ENCODE assay signal across 17 cellular contexts in genomic region chr12:132199101-132199500, GRCh38. TPM values are rescaled to one million over a fixed set of nuclear protein-coding genes. Genes with fewer than 3 reads are reported as not detected.
DNase-seq lines count a peak whose midpoint lies in the region; ATAC-seq and TF ChIP-seq lines count a peak whose summit lies in the region.
"Had no signal": no experiment of that assay in that cellular context is flagged by ENCODE, and none has a peak within 500 bp of the region (broad histone marks: within the 10 kb centered on the region; RNA-seq: fewer than 3 reads in every experiment).

No MANE protein-coding gene starts in this region.

- no peak overlapping the region for H3K9ac ChIP-seq in BLaER1
- H3K9ac ChIP-seq: BLaER1 treated with 17β-estradiol and CSF1 and Interleukin-3, amounts not matched to agents 10 nM and 100 nM had no signal

- POLR2A ChIA-PET in HEK293 (lab: Yijun Ruan, JAX) = no interaction called here

- peaks cover 50% of the 10 kb centered on the region for H3K4me1 ChIP-seq in BLaER1
- no peaks in the 10 kb centered on the region for H3K4me1 ChIP-seq in HEK293 (ENCODE audit: control insufficient read depth, insufficient read depth, low read length)
- H3K4me1 ChIP-seq: BE2C, Caco-2 had no signal

- peaks cover 7% of the 10 kb centered on the region for H3K4me1 Mint-ChIP-seq in glutamatergic neuron (ENCODE audit: low read depth, unreplicated experiment)

- H3K27me3 ChIP-seq in BLaER1 = peaks cover 14% of the 10 kb centered on the region

- peaks cover 5% of the 10 kb centered on the region for H3K9me3 ChIP-seq in BLaER1
- no peaks in the 10 kb centered on the region for H3K9me3 ChIP-seq in HEK293 (ENCODE audit: control insufficient read depth, insufficient read depth, low read depth, low read length)
- H3K9me3 ChIP-seq: Caco-2 had no signal

- H3K9me3 Mint-ChIP-seq in glutamatergic neuron (ENCODE audit: unreplicated experiment) = peaks cover 7% of the 10 kb centered on the region

- H3K36me3 ChIP-seq in BLaER1 (0 out of 2 replicates have a peak, but pooled peaks cover 3% of the 10 kb centered on the region), HEK293 (ENCODE audit: control insufficient read depth in 2 of 2, insufficient read depth in 1 of 2, low read length in 2 of 2) (no peaks in the 10 kb centered on the region)
- H3K36me3 ChIP-seq: BE2C; BLaER1 treated with 17β-estradiol and CSF1 and Interleukin-3, amounts not matched to agents 10 nM and 100 nM had no signal

- no peak for TF ChIP-seq CTCF in HEK293 (tag by site-specific recombination; IDR thresholded peaks at IDR 0.05)
- TF ChIP-seq CTCF in glutamatergic neuron (IDR thresholded peaks at IDR 0.05; ENCODE audit: partially characterized antibody, unreplicated experiment) = no peak

- H3K36me3 Mint-ChIP-seq in glutamatergic neuron (ENCODE audit: unreplicated experiment) = no peaks in the 10 kb centered on the region

- no peak overlapping the region for H3K4me3 ChIP-seq in BLaER1
- no peak overlapping the region for H3K4me3 ChIP-seq in HEK293 (ENCODE audit: low read depth, low read length)
- H3K4me3 ChIP-seq: BLaER1 treated with 17β-estradiol and CSF1 and Interleukin-3, amounts not matched to agents 10 nM and 100 nM had no signal

- no peak for ATAC-seq in HG03175 (IDR thresholded peaks at IDR 0.05; ENCODE audit: unreplicated experiment)
- ATAC-seq: CD8-positive, alpha-beta T cell had no signal

- H3K4me2 ChIP-seq in BLaER1 = peak overlapping the region; percentile 9; the same call in 1 of the 2 replicates

- H3K27ac ChIP-seq in BLaER1 = no peak overlapping the region
- H3K27ac ChIP-seq in HEK293 (ENCODE audit: extremely low read depth, low read depth, low read length) = no peak overlapping the region
- H3K27ac ChIP-seq: BLaER1 treated with 17β-estradiol and CSF1 and Interleukin-3, amounts not matched to agents 10 nM and 100 nM; C4-2B had no signal

- DNase-seq in glutamatergic neuron (peak; percentile 13), midbrain (lab: John Stamatoyannopoulos, UW) (no peak), NCI-H1436 treated with DMSO at 0.1 percent for 48 hours (lab: John Stamatoyannopoulos, UW) (no peak)
- DNase-seq: 8988T; ACHN; BE2C; Caco-2; Calu3; CD4-positive, alpha-beta T cell; CD8-positive, alpha-beta T cell; DMS79 treated with DMSO at 0.1 percent for 48 hours; GF-D8 had no signal

- no peaks in the 10 kb centered on the region for H4K20me1 ChIP-seq in BLaER1

- no peak overlapping the region for H3K27ac Mint-ChIP-seq in glutamatergic neuron (ENCODE audit: unreplicated experiment)
- H3K27ac Mint-ChIP-seq: CD4-positive, alpha-beta T cell; CD8-positive, alpha-beta T cell had no signal

- CTCF ChIA-PET in HEK293 (lab: Yijun Ruan, JAX) = interaction anchor here (0.7 kb wide), 1 partner anchor 88 kb away, joined by 3 read pairs; no protein-coding TSS in a partner anchor

- no peak overlapping the region for H3K4me3 Mint-ChIP-seq in glutamatergic neuron (ENCODE audit: unreplicated experiment)
- H3K4me3 Mint-ChIP-seq: CD4-positive, alpha-beta T cell; CD8-positive, alpha-beta T cell had no signal

- peaks cover 11% of the 10 kb centered on the region for H3K27me3 Mint-ChIP-seq in glutamatergic neuron (ENCODE audit: unreplicated experiment)

TF ChIP-seq in HEK293, 187 proteins besides CTCF, POLR2A, EP300 and RAD21:
- TF ChIP-seq ZNF24 (tag by site-specific recombination; IDR thresholded peaks at IDR 0.05) (no peak), ZIC2 (tag by site-specific recombination; IDR thresholded peaks at IDR 0.05) (peak; percentile 18; the same call in 1 of the 2 replicates)

RNA-seq across cellular contexts. Expression of gene NOC4L, which starts 54.8 kb away (rescaled TPM):
- total RNA-seq in glutamatergic neuron (ENCODE audit: unreplicated experiment) = 17.8 TPM

RNA-seq across cellular contexts. Expression of gene DDX51, which starts 55.0 kb away (rescaled TPM):
- total RNA-seq in glutamatergic neuron (ENCODE audit: unreplicated experiment) = 24.9 TPM
